1 cellular context compared by ENCODE assay signal in genomic region chr1:32984829-32985310, GRCh38.
TF ChIP-seq lines count a peak whose summit lies in the region.

No MANE protein-coding gene starts in this region.

TF ChIP-seq in GM23338, 12 proteins besides CTCF, POLR2A, EP300 and RAD21 (continued from another document):
- TF ChIP-seq REST (IDR thresholded peaks at IDR 0.05; ENCODE audit: unreplicated experiment), result no peak
- TF ChIP-seq ZNF331 (CRISPR knock-in tag; IDR thresholded peaks at IDR 0.05; ENCODE audit: low read depth), result no peak
- no peak for TF ChIP-seq ZNF114 (CRISPR knock-in tag; IDR thresholded peaks at IDR 0.05)
- no peak for TF ChIP-seq JUNB (IDR thresholded peaks at IDR 0.05; ENCODE audit: unreplicated experiment)
- TF ChIP-seq ZNF462 (CRISPR knock-in tag; IDR thresholded peaks at IDR 0.05), result no peak
TF ChIP-seq in GM23338: peak in this region for 0.
